Comparison of ENCODE assay signal across 25 cellular contexts in the genomic region with DNA sequence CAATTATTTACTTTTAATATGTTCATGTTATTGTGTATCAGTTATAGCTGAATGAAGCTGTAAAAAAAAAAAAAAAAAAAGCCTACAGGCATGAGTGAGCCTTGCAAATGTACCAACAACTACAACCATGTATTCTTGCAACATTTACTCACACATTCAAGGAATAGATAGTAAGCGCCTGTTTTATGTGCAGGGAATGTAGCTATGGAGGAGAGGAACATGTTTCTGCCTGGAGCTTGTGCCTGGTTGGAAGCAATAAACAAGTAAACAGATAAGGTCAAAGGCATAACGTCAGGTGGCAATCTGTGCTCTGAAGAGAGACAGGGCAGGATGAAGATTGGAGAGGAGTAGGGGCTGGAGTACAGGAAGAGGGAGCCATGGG.
"Had no signal": no experiment of that assay in that cellular context is flagged by ENCODE, and none has a peak within 500 bp of the region (broad histone marks: within the 10 kb centered on the region; RNA-seq: fewer than 3 reads in every experiment).

No MANE protein-coding gene starts in this region.

- H3K4me1 Mint-ChIP-seq: activated B cell treated with CpG ODN at 0.5 μM for 24 hours; activated CD4-positive, alpha-beta T cell treated with anti-CD3 and anti-CD28 coated beads, Interleukin-2, amount 10 ng/mL, durations not matched to agents 24 days and 14 days had no signal

- H3K4me3 Mint-ChIP-seq: activated B cell treated with CpG ODN at 0.5 μM for 24 hours; activated CD4-positive, alpha-beta memory T cell treated with anti-CD3 and anti-CD28 coated beads for 36 hours; activated CD4-positive, alpha-beta T cell treated with anti-CD3 and anti-CD28 coated beads, Interleukin-2, amount 10 ng/mL, durations not matched to agents 24 days and 14 days; activated naive CD4-positive, alpha-beta T cell treated with anti-CD3 and anti-CD28 coated beads for 36 hours; activated naive CD8-positive, alpha-beta T cell; activated T-cell treated with anti-CD3 and anti-CD28 coated beads, Interleukin-2, amount 50 U/mL, for 4 hours; central memory CD8-positive, alpha-beta T cell had no signal

- H3K27ac Mint-ChIP-seq: activated B cell treated with CpG ODN at 0.5 μM for 24 hours; activated CD4-positive, alpha-beta memory T cell treated with anti-CD3 and anti-CD28 coated beads for 36 hours; activated CD4-positive, alpha-beta T cell treated with anti-CD3 and anti-CD28 coated beads, Interleukin-2, amount 10 ng/mL, durations not matched to agents 24 days and 14 days; activated naive CD4-positive, alpha-beta T cell treated with anti-CD3 and anti-CD28 coated beads for 36 hours; activated naive CD8-positive, alpha-beta T cell had no signal

- H3K9me3 ChIP-seq: ascending aorta, body of pancreas, SJSA1 had no signal

- ATAC-seq: activated T-cell treated with anti-CD3 and anti-CD28 coated beads, Interleukin-2, amount 50 U/mL, for 4 hours; body of pancreas; K562; SK-N-SH treated with all-trans-retinoic acid at 6 μM for 48 hours had no signal

- H3K9me3 Mint-ChIP-seq: activated B cell treated with CpG ODN at 0.5 μM for 24 hours; activated CD4-positive, alpha-beta memory T cell treated with anti-CD3 and anti-CD28 coated beads for 36 hours; activated CD4-positive, alpha-beta T cell treated with anti-CD3 and anti-CD28 coated beads, Interleukin-2, amount 10 ng/mL, durations not matched to agents 24 days and 14 days; activated naive CD4-positive, alpha-beta T cell treated with anti-CD3 and anti-CD28 coated beads for 36 hours; activated T-cell treated with anti-CD3 and anti-CD28 coated beads, Interleukin-2, amount 50 U/mL, for 4 hours; central memory CD8-positive, alpha-beta T cell had no signal

- DNase-seq: activated B cell treated with CpG ODN at 0.5 μM for 24 hours; activated CD4-positive, alpha-beta memory T cell treated with anti-CD3 and anti-CD28 coated beads for 36 hours; activated CD4-positive, alpha-beta T cell treated with anti-CD3 and anti-CD28 coated beads for 1 hour; activated CD4-positive, alpha-beta T cell treated with anti-CD3 and anti-CD28 coated beads, Interleukin-2, amount 10 ng/mL, durations not matched to agents 24 days and 14 days; activated CD8-positive, alpha-beta memory T cell treated with anti-CD3 and anti-CD28 coated beads for 24 hours; activated gamma-delta T cell; activated naive CD4-positive, alpha-beta T cell treated with anti-CD3 and anti-CD28 coated beads for 36 hours; activated T-cell treated with anti-CD3 and anti-CD28 coated beads, Interleukin-2, amount 50 U/mL, for 4 hours; amniotic stem cell; Kasumi-1; NCI-H1048; NCI-H146; NCI-H187 treated with DMSO at 0.1 percent for 48 hours; NCI-H2081 treated with DMSO at 0.1 percent for 48 hours; NCI-H446; NCI-H524; SHP77; SW 1271 had no signal

- H3K27me3 ChIP-seq: ascending aorta, body of pancreas, SJSA1 had no signal

- H3K27ac ChIP-seq: ascending aorta, SJSA1 had no signal

- H3K27me3 Mint-ChIP-seq: activated B cell treated with CpG ODN at 0.5 μM for 24 hours; activated CD4-positive, alpha-beta memory T cell treated with anti-CD3 and anti-CD28 coated beads for 36 hours; activated CD4-positive, alpha-beta T cell treated with anti-CD3 and anti-CD28 coated beads, Interleukin-2, amount 10 ng/mL, durations not matched to agents 24 days and 14 days; activated naive CD8-positive, alpha-beta T cell; central memory CD8-positive, alpha-beta T cell had no signal

- H3K4me3 ChIP-seq: ascending aorta, body of pancreas, K562, SJSA1 had no signal
